19 cellular contexts compared by ENCODE assay signal in genomic region chr20:14495066-14495465, GRCh38.
DNase-seq lines count a peak whose midpoint lies in the region; ATAC-seq, FAIRE-seq and TF ChIP-seq lines count a peak whose summit lies in the region.
"Had no signal": no experiment of that assay in that cellular context is flagged by ENCODE, and none has a peak within 500 bp of the region (broad histone marks: within the 10 kb centered on the region; RNA-seq: fewer than 3 reads in every experiment).

No MANE protein-coding gene starts in this region.

- H3K4me1 ChIP-seq in IMR-90 (ENCODE audit: control insufficient read depth, insufficient read depth, low read length) (no peaks in the 10 kb centered on the region), keratinocyte (ENCODE audit: control insufficient read depth, extremely low read depth, insufficient read depth, low read length) (no peaks in the 10 kb centered on the region)
- H3K4me1 ChIP-seq: HAP-1 had no signal

- no peak overlapping the region for H2AK9ac ChIP-seq in IMR-90 (replicated peaks; ENCODE audit: low read depth, low read length, poor library complexity)

- H4K20me1 ChIP-seq in IMR-90 (ENCODE audit: insufficient read depth, low read length) = no peaks in the 10 kb centered on the region
- H4K20me1 ChIP-seq in keratinocyte (ENCODE audit: control insufficient read depth, extremely low read depth, insufficient read depth, low read length) = no peaks in the 10 kb centered on the region

- H3K4me3 ChIP-seq in IMR-90 (ENCODE audit: insufficient read depth, low read depth, low read length) (no peak overlapping the region), bronchial epithelial cell (ENCODE audit: low read depth, low read length) (no peak overlapping the region), keratinocyte (ENCODE audit: control insufficient read depth in 2 of 3, extremely low read depth in 1 of 3, insufficient read depth in 2 of 3, low read depth in 1 of 3, low read length in 3 of 3) (no peak overlapping the region)
- H3K4me3 ChIP-seq: GM12878, GM23248, HAP-1, K562 had no signal

- H2AK5ac ChIP-seq in IMR-90 (ENCODE audit: low read depth, low read length) = no peak overlapping the region

- H3K9me1 ChIP-seq in IMR-90 (ENCODE audit: insufficient read depth, low read length) = no peaks in the 10 kb centered on the region
- H3K9me1 ChIP-seq in keratinocyte (ENCODE audit: control insufficient read depth, extremely low read depth, insufficient read depth, low read length) = no peaks in the 10 kb centered on the region

- no peak for TF ChIP-seq RAD21 in IMR-90 (IDR thresholded peaks at IDR 0.05; ENCODE audit: low read length)

- H3K9me3 ChIP-seq in IMR-90 (ENCODE audit: control insufficient read depth, insufficient read depth, low read length) (no peaks in the 10 kb centered on the region), keratinocyte (ENCODE audit: control insufficient read depth, low read depth, low read length) (no peaks in the 10 kb centered on the region)
- H3K9me3 ChIP-seq: BE2C, HAP-1 had no signal

- no peaks in the 10 kb centered on the region for H3K27me3 ChIP-seq in IMR-90 (ENCODE audit: control insufficient read depth, insufficient read depth, low read length)
- no peaks in the 10 kb centered on the region for H3K27me3 ChIP-seq in bronchial epithelial cell (ENCODE audit: control insufficient read depth, insufficient read depth, low read length)
- H3K27me3 ChIP-seq in keratinocyte (ENCODE audit: control insufficient read depth, extremely low read depth, insufficient read depth, low read length) = no peaks in the 10 kb centered on the region
- H3K27me3 ChIP-seq: BE2C had no signal

- H4K91ac ChIP-seq in IMR-90 (ENCODE audit: insufficient read depth, low read depth, low read length) = no peak overlapping the region

- in situ Hi-C loops in IMR-90 (cut with MboI; ENCODE audit: low sequenced_read_pairs) = no loop called here

- TF ChIP-seq POLR2A in IMR-90 (IDR thresholded peaks at IDR 0.05; ENCODE audit: low read depth, low read length) = no peak

- no peak overlapping the region for H2BK15ac ChIP-seq in IMR-90 (ENCODE audit: low read depth, low read length)

- no peaks in the 10 kb centered on the region for H3K79me2 ChIP-seq in keratinocyte (ENCODE audit: control insufficient read depth, insufficient read depth, low read length)

- H3K4ac ChIP-seq in IMR-90 (ENCODE audit: low read depth, low read length) = no peak overlapping the region

- no peak overlapping the region for H3K23ac ChIP-seq in IMR-90 (ENCODE audit: low read depth, low read length)

- no peaks in the 10 kb centered on the region for H3K79me1 ChIP-seq in IMR-90 (ENCODE audit: low read depth in 1 of 2, low read length in 2 of 2)

- H3K27ac ChIP-seq in IMR-90 (ENCODE audit: insufficient read depth, low read length) (no peak overlapping the region), keratinocyte (ENCODE audit: control insufficient read depth, insufficient read depth, low read length) (no peak overlapping the region)
- H3K27ac ChIP-seq: GM23248 had no signal

- H2BK5ac ChIP-seq in IMR-90 (ENCODE audit: low read depth, low read length, poor library complexity, severe bottlenecking) = no peak overlapping the region

- ATAC-seq in IMR-90 (ENCODE audit: low read depth) = no peak
- ATAC-seq: GM12878, K562 had no signal

- H2BK120ac ChIP-seq in IMR-90 (ENCODE audit: low read depth, low read length) = no peak overlapping the region

- H3K18ac ChIP-seq in IMR-90 (ENCODE audit: low read depth, low read length) = peak overlapping the region; percentile 26; the same call in 1 of the 2 replicates

- TF ChIP-seq CTCF in IMR-90 (conservative IDR thresholded peaks at IDR 0.05; ENCODE audit: low read depth, low read length) = no peak
- TF ChIP-seq CTCF in bronchial epithelial cell (IDR thresholded peaks at IDR 0.05; ENCODE audit: insufficient read depth, low read length, severe bottlenecking) = no peak
- no peak for TF ChIP-seq CTCF in keratinocyte (optimal IDR thresholded peaks at IDR 0.05 in 1 of 3, IDR thresholded peaks at IDR 0.05 in 1 of 3, conservative IDR thresholded peaks at IDR 0.05 in 1 of 3; ENCODE audit: extremely low read depth in 1 of 3, insufficient read depth in 2 of 3, low read length in 3 of 3)

- no peak overlapping the region for H2AFZ ChIP-seq in IMR-90 (replicated peaks; ENCODE audit: low read length, poor library complexity)
- no peak overlapping the region for H2AFZ ChIP-seq in keratinocyte (ENCODE audit: control insufficient read depth, low read length)

- H4K8ac ChIP-seq in IMR-90 (ENCODE audit: low read depth in 2 of 2, low read length in 2 of 2) = no peak overlapping the region

- no peak for DNase-seq in IMR-90
- peak; percentile 43 for DNase-seq in bronchial epithelial cell (ENCODE audit: low read depth)
- DNase-seq in keratinocyte (ENCODE audit: low read depth, low spot score) = no peak
- no peak for DNase-seq in NCI-H2227 (lab: John Stamatoyannopoulos, UW; ENCODE audit: unreplicated experiment)
- DNase-seq in NCI-H187 (lab: John Stamatoyannopoulos, UW) = no peak
- no peak for DNase-seq in HK-2 (ENCODE audit: unreplicated experiment)
- no peak for DNase-seq in HT-29 (ENCODE audit: low spot score)
- DNase-seq: ACHN; BE2C; C1 segment of cervical spinal cord; CD4-positive, CD25-positive, alpha-beta regulatory T cell; CD8-positive, alpha-beta memory T cell; COR-L47; GM23248 had no signal

- BruUV-seq in IMR-90 (replicated peaks; lab: Mats Ljungman, UMichigan) = no TSS peak

- H3K56ac ChIP-seq in IMR-90 (ENCODE audit: extremely low read depth, insufficient read depth, low read length) = no peak overlapping the region

- no peak overlapping the region for H4K5ac ChIP-seq in IMR-90 (ENCODE audit: low read depth, low read length)

- H3K9ac ChIP-seq in IMR-90 (ENCODE audit: low read depth, low read length) = no peak overlapping the region
- no peak overlapping the region for H3K9ac ChIP-seq in keratinocyte (ENCODE audit: control insufficient read depth, extremely low read depth, insufficient read depth, low read length)
- H3K9ac ChIP-seq: GM23248 had no signal

- intact Hi-C loops in IMR-90 (cut with micrococcal nuclease) = no loop called here

- H3K4me2 ChIP-seq in IMR-90 (ENCODE audit: low read depth, low read length) (no peak overlapping the region), keratinocyte (ENCODE audit: control insufficient read depth, extremely low read depth, insufficient read depth, low read depth, low read length) (no peak overlapping the region)

- POLR2A ChIA-PET in IMR-90 (lab: Charles Lee; ENCODE audit: unreplicated experiment) = no interaction called here

- dilution Hi-C loops in IMR-90 (cut with HindIII; ENCODE audit: low sequenced_read_pairs, unreplicated experiment) = no loop called here
- dilution Hi-C loops in keratinocyte (cut with MboI; ENCODE audit: extremely low pct_ligation_motif_present, low sequenced_read_pairs) = no loop called here

- no peak for FAIRE-seq in bronchial epithelial cell (lab: Jason Lieb, UNC)
- peak; percentile 49 for FAIRE-seq in keratinocyte (lab: Jason Lieb, UNC)
- FAIRE-seq: A204.1, D721Med, GM12878, K562 had no signal

- CTCF ChIA-PET in IMR-90 (lab: Yijun Ruan, JAX) = interaction anchor here (0.6 kb wide), 1 partner anchor 199 kb away, joined by 4 read pairs; no protein-coding TSS in a partner anchor

- no peaks in the 10 kb centered on the region for H3K36me3 ChIP-seq in IMR-90 (ENCODE audit: control insufficient read depth, insufficient read depth, low read length)
- no peaks in the 10 kb centered on the region for H3K36me3 ChIP-seq in bronchial epithelial cell (ENCODE audit: control insufficient read depth, insufficient read depth, low read length)
- no peaks in the 10 kb centered on the region for H3K36me3 ChIP-seq in keratinocyte (ENCODE audit: control insufficient read depth in 2 of 2, extremely low read depth in 1 of 2, insufficient read depth in 2 of 2, low read length in 2 of 2)
- H3K36me3 ChIP-seq: BE2C, HAP-1 had no signal

- H3K14ac ChIP-seq in IMR-90 (replicated peaks; ENCODE audit: low read depth, low read length) = no peak overlapping the region

- no peak overlapping the region for H2BK20ac ChIP-seq in IMR-90 (ENCODE audit: low read depth, low read length)

TF ChIP-seq in IMR-90, 13 proteins besides CTCF, POLR2A, EP300 and RAD21:
- no peak for TF ChIP-seq MAZ (IDR thresholded peaks at IDR 0.05; ENCODE audit: borderline replicate concordance, low read depth, low read length)
- TF ChIP-seq BHLHE40 (IDR thresholded peaks at IDR 0.05; ENCODE audit: low read depth, low read length) = no peak
- no peak for TF ChIP-seq CHD1 (IDR thresholded peaks at IDR 0.05; ENCODE audit: low read depth, low read length)
- no peak for TF ChIP-seq ELK1 (IDR thresholded peaks at IDR 0.05; ENCODE audit: borderline replicate concordance, low read depth, low read length)
- TF ChIP-seq FOS (IDR thresholded peaks at IDR 0.05; ENCODE audit: low read depth, low read length) = no peak
- no peak for TF ChIP-seq MXI1 (IDR thresholded peaks at IDR 0.05; ENCODE audit: borderline replicate concordance, low read depth, low read length)
- TF ChIP-seq NFE2L2 (IDR thresholded peaks at IDR 0.05; ENCODE audit: low read depth, low read length) = no peak
- TF ChIP-seq USF2 (IDR thresholded peaks at IDR 0.05; ENCODE audit: low read depth, low read length) = no peak
- no peak for TF ChIP-seq MAFK (IDR thresholded peaks at IDR 0.05; ENCODE audit: low read depth, low read length)
- TF ChIP-seq RFX5 (IDR thresholded peaks at IDR 0.05; ENCODE audit: low read depth, low read length) = no peak
- no peak for TF ChIP-seq RCOR1 (IDR thresholded peaks at IDR 0.05; ENCODE audit: insufficient replicate concordance, low read length)
